23 cellular contexts compared by ENCODE assay signal in genomic region chr6:97412511-97412910, GRCh38.
DNase-seq lines count a peak whose midpoint lies in the region; ATAC-seq, FAIRE-seq and TF ChIP-seq lines count a peak whose summit lies in the region.
"Had no signal": no experiment of that assay in that cellular context is flagged by ENCODE, and none has a peak within 500 bp of the region (broad histone marks: within the 10 kb centered on the region; RNA-seq: fewer than 3 reads in every experiment).

No MANE protein-coding gene starts in this region.

- peaks cover 5% of the 10 kb centered on the region for H3K9me3 Mint-ChIP-seq in neural progenitor cell
- H3K9me3 Mint-ChIP-seq: CD4-positive, CD25-positive, alpha-beta regulatory T cell had no signal

- no peak overlapping the region for H3K9ac ChIP-seq in neural progenitor cell
- H3K9ac ChIP-seq: BLaER1 had no signal

- peak; percentile 33 for FAIRE-seq in GM18507 (lab: Jason Lieb, UNC)
- FAIRE-seq: A204.1, D721Med, H1 had no signal

- no peak for TF ChIP-seq CTCF in neural progenitor cell (IDR thresholded peaks at IDR 0.05)

- no peak overlapping the region for H3K27ac Mint-ChIP-seq in neural progenitor cell
- H3K27ac Mint-ChIP-seq: B cell; CD4-positive, CD25-positive, alpha-beta regulatory T cell; CD8-positive, alpha-beta T cell had no signal

- no peaks in the 10 kb centered on the region for H3K27me3 Mint-ChIP-seq in neural progenitor cell (ENCODE audit: insufficient read depth, low read depth)

- no peaks in the 10 kb centered on the region for H4K20me1 ChIP-seq in neural progenitor cell (ENCODE audit: low read depth)
- H4K20me1 ChIP-seq: BLaER1 had no signal

- no peaks in the 10 kb centered on the region for H3K9me3 ChIP-seq in neural progenitor cell (ENCODE audit: low read depth)
- H3K9me3 ChIP-seq: BLaER1 had no signal

- peak; percentile 79 for ATAC-seq in GM18907 (IDR thresholded peaks at IDR 0.05; ENCODE audit: unreplicated experiment)
- ATAC-seq in HG02981 (IDR thresholded peaks at IDR 0.05; ENCODE audit: unreplicated experiment) = peak; percentile 51
- ATAC-seq: CD8-positive, alpha-beta T cell; GM12878 had no signal

- DNase-seq in GM18507 (ENCODE audit: extremely low spot score, insufficient read length, low read depth) (no peak), neural progenitor cell (ENCODE audit: low spot score) (no peak), substantia nigra (lab: John Stamatoyannopoulos, UW) (no peak), COR-L47 (lab: John Stamatoyannopoulos, UW) (no peak)
- no peak for DNase-seq in stimulated activated CD8-positive, alpha-beta memory T cell treated with anti-CD3 and anti-CD28 coated beads, Interleukin-4, amount 100 ng/mL, for 48 hours
- DNase-seq: CD4-positive, CD25-positive, alpha-beta regulatory T cell; CD8-positive, alpha-beta T cell; DMS 273 treated with DMSO at 0.1 percent for 48 hours; DMS79; EL; GDM1; H7; HCEC 1CT had no signal

- no peaks in the 10 kb centered on the region for H3K27me3 ChIP-seq in neural progenitor cell
- H3K27me3 ChIP-seq: BLaER1 had no signal

- H3K4me1 Mint-ChIP-seq in neural progenitor cell = no peaks in the 10 kb centered on the region
- H3K4me1 Mint-ChIP-seq: B cell; CD4-positive, CD25-positive, alpha-beta regulatory T cell had no signal

- H3K4me3 Mint-ChIP-seq in neural progenitor cell = no peak overlapping the region
- H3K4me3 Mint-ChIP-seq: B cell; CD4-positive, CD25-positive, alpha-beta regulatory T cell; CD8-positive, alpha-beta T cell had no signal

- H3K4me3 ChIP-seq in neural progenitor cell = no peak overlapping the region
- H3K4me3 ChIP-seq: BLaER1, GM12878 had no signal

- H3F3A ChIP-seq in neural progenitor cell (ENCODE audit: low read depth) = no peaks in the 10 kb centered on the region

- no peaks in the 10 kb centered on the region for H3K36me3 Mint-ChIP-seq in neural progenitor cell
- H3K36me3 Mint-ChIP-seq: CD4-positive, CD25-positive, alpha-beta regulatory T cell; CD8-positive, alpha-beta T cell had no signal

- H3K4me2 ChIP-seq in neural progenitor cell = no peak overlapping the region
- H3K4me2 ChIP-seq: BLaER1 had no signal

- H3K27ac ChIP-seq in neural progenitor cell = no peak overlapping the region
- H3K27ac ChIP-seq in substantia nigra (ENCODE audit: low read depth, low read length, poor library complexity, severe bottlenecking) = no peak overlapping the region
- H3K27ac ChIP-seq: 22Rv1, BLaER1, C4-2B had no signal

- no peaks in the 10 kb centered on the region for H3K36me3 ChIP-seq in neural progenitor cell
- H3K36me3 ChIP-seq: BLaER1 had no signal

- H3K4me1 ChIP-seq in neural progenitor cell = no peaks in the 10 kb centered on the region
- H3K4me1 ChIP-seq: BLaER1 had no signal

- no peaks in the 10 kb centered on the region for H3K79me2 ChIP-seq in neural progenitor cell (ENCODE audit: low read depth)

- peak overlapping the region; percentile 8 for H2AFZ ChIP-seq in neural progenitor cell (replicated peaks)
